25 cellular contexts compared by ENCODE assay signal in the genomic region with DNA sequence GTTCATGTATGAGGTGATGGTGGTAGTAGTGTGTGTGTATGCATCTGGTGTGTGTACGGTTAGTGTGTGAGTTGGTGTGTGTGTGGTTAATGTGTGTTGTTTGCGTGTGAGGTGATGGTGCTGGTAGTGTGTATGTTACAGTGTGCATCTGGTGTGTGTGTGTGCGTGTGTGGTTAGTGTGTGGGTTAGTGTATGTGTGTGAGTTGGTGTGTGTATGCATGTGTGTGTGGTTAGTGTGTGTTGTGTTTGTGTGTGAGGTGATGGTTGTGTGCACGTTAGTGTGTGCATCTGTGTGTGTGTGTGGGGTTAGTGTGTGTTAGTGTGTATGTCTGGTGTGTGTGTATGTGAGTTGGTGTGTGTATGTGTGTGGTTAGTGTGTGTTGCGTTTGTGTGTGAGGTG.
"Had no signal": no experiment of that assay in that cellular context is flagged by ENCODE, and none has a peak within 500 bp of the region (broad histone marks: within the 10 kb centered on the region; RNA-seq: fewer than 3 reads in every experiment).

No MANE protein-coding gene starts in this region.

- H3K27ac Mint-ChIP-seq: activated CD4-positive, alpha-beta memory T cell treated with anti-CD3 and anti-CD28 coated beads for 36 hours; activated naive CD4-positive, alpha-beta T cell treated with anti-CD3 and anti-CD28 coated beads, Interleukin-2, amount 50 U/mL, for 72 hours; activated naive CD8-positive, alpha-beta T cell treated with anti-CD3 and anti-CD28 coated beads, Interleukin-2, amount 50 U/mL, for 24 hours; T-helper 17 cell; WTC11 had no signal

- H3K9me3 Mint-ChIP-seq: activated CD4-positive, alpha-beta memory T cell treated with anti-CD3 and anti-CD28 coated beads for 36 hours; activated naive CD4-positive, alpha-beta T cell treated with anti-CD3 and anti-CD28 coated beads, Interleukin-2, amount 50 U/mL, for 72 hours; activated naive CD8-positive, alpha-beta T cell treated with anti-CD3 and anti-CD28 coated beads, Interleukin-2, amount 50 U/mL, for 24 hours; activated T-cell treated with anti-CD3 and anti-CD28 coated beads, Interleukin-2, amount 50 U/mL, for 4 hours; central memory CD8-positive, alpha-beta T cell; WTC11 had no signal

- H3K4me1 ChIP-seq: ascending aorta had no signal

- ATAC-seq: activated naive CD4-positive, alpha-beta T cell treated with anti-CD3 and anti-CD28 coated beads, Interleukin-2, amount 50 U/mL, for 72 hours; activated naive CD8-positive, alpha-beta T cell treated with anti-CD3 and anti-CD28 coated beads, Interleukin-2, amount 50 U/mL, for 24 hours; activated T-cell treated with anti-CD3 and anti-CD28 coated beads, Interleukin-2, amount 50 U/mL, for 4 hours; body of pancreas; T-helper 17 cell had no signal

- H3K4me1 Mint-ChIP-seq: activated naive CD8-positive, alpha-beta T cell treated with anti-CD3 and anti-CD28 coated beads, Interleukin-2, amount 50 U/mL, for 24 hours; central memory CD8-positive, alpha-beta T cell; T-helper 17 cell had no signal

- H3K27ac ChIP-seq: ascending aorta, body of pancreas had no signal

- DNase-seq: activated CD4-positive, alpha-beta memory T cell treated with anti-CD3 and anti-CD28 coated beads for 36 hours; activated CD4-positive, alpha-beta T cell treated with anti-CD3 and anti-CD28 coated beads for 48 hours; activated CD4-positive, CD25-positive, alpha-beta regulatory T cell treated with anti-CD3 and anti-CD28 coated beads, Interleukin-2, amount 50 U/mL, for 72 hours; activated CD8-positive, alpha-beta memory T cell treated with anti-CD3 and anti-CD28 coated beads for 24 hours; activated effector memory CD4-positive, alpha-beta T cell treated with anti-CD3 and anti-CD28 coated beads, Interleukin-2, amount 50 U/mL, for 16 hours; activated naive CD4-positive, alpha-beta T cell treated with Interleukin-2 at 50 U/mL for 16 hours; activated naive CD8-positive, alpha-beta T cell treated with anti-CD3 and anti-CD28 coated beads, Interleukin-2, amount 50 U/mL, for 24 hours; activated T-cell treated with anti-CD3 and anti-CD28 coated beads, Interleukin-2, amount 50 U/mL, for 4 hours; amniotic stem cell; body of pancreas; NCI-H1092; NCI-H1694; NCI-H2029; NCI-H2107; NCI-H345; NCI-H510A; NCI-H526 treated with DMSO at 0.1 percent for 48 hours; NCI-H82; SIG-M5; T-helper 17 cell; T-helper 9 cell had no signal

- H3K9me3 ChIP-seq: ascending aorta, body of pancreas had no signal

- H3K36me3 Mint-ChIP-seq: activated CD4-positive, alpha-beta memory T cell treated with anti-CD3 and anti-CD28 coated beads for 36 hours; activated naive CD4-positive, alpha-beta T cell treated with anti-CD3 and anti-CD28 coated beads, Interleukin-2, amount 50 U/mL, for 72 hours; WTC11 had no signal

- H3K27me3 Mint-ChIP-seq: activated CD4-positive, alpha-beta memory T cell treated with anti-CD3 and anti-CD28 coated beads for 36 hours; activated naive CD8-positive, alpha-beta T cell treated with anti-CD3 and anti-CD28 coated beads, Interleukin-2, amount 50 U/mL, for 24 hours; central memory CD8-positive, alpha-beta T cell; T-helper 17 cell had no signal

- H3K4me3 Mint-ChIP-seq: activated CD4-positive, alpha-beta memory T cell treated with anti-CD3 and anti-CD28 coated beads for 36 hours; activated naive CD8-positive, alpha-beta T cell treated with anti-CD3 and anti-CD28 coated beads, Interleukin-2, amount 50 U/mL, for 24 hours; activated T-cell treated with anti-CD3 and anti-CD28 coated beads, Interleukin-2, amount 50 U/mL, for 4 hours; central memory CD8-positive, alpha-beta T cell; T-helper 17 cell; WTC11 had no signal

- H3K36me3 ChIP-seq: ascending aorta had no signal

- H3K4me3 ChIP-seq: ascending aorta, body of pancreas had no signal

- H3K27me3 ChIP-seq: ascending aorta, body of pancreas had no signal
